In genomic region chr5:138425079-138425478, GRCh38 we compare ENCODE assay signal across 30 cellular contexts. TPM values are rescaled to one million over a fixed set of nuclear protein-coding genes. Genes with fewer than 3 reads are reported as not detected.
"Had no signal": no experiment of that assay in that cellular context is flagged by ENCODE, and none has a peak within 500 bp of the region (broad histone marks: within the 10 kb centered on the region; RNA-seq: fewer than 3 reads in every experiment).

No MANE protein-coding gene starts in this region.

- H3K4me1 Mint-ChIP-seq: central memory CD8-positive, alpha-beta T cell; immature natural killer cell; stimulated activated memory B cell treated with anti-CD40 and anti-IgM and Interleukin-4, amounts not matched to agents 10 μg/mL and 1 μg/mL and 100 μg/mL, for 72 hours had no signal

- H3K4me3 Mint-ChIP-seq: activated T-helper 1 cell treated with anti-CD3 and anti-CD28 coated beads, Interleukin-12 subunit alpha, Interleukin-12 subunit beta, Interleukin-2, Interleukin-4 antibody, amounts not matched to agents 30 ng/mL and 10 ng/mL and 1 ng/mL, durations not matched to agents 14 hours and 24 hours and 36 hours; central memory CD8-positive, alpha-beta T cell; dendritic cell treated with granulocyte-macrophage colony-stimulating factor and Interleukin-4, amounts not matched to agents 40 ng/mL and 50 ng/mL, for 4 days; immature natural killer cell; natural killer cell treated with Interleukin-12 subunit alpha and Interleukin-12 subunit beta and Interleukin-15 and Interleukin-18, amount 100 ng/mL, for 72 hours; stimulated activated memory B cell treated with anti-CD40 and anti-IgM and Interleukin-4, amounts not matched to agents 10 μg/mL and 1 μg/mL and 100 μg/mL, for 72 hours; T-helper 17 cell had no signal

- H3K4me3 ChIP-seq: breast epithelium, lower lobe of right lung, skin epidermis, stomach, thyroid gland, upper lobe of right lung had no signal

- DNase-seq: activated CD4-positive, alpha-beta T cell treated with anti-CD3 and anti-CD28 coated beads, Interleukin-2, amount 50 U/mL, for 1 hour; activated CD4-positive, CD25-positive, alpha-beta regulatory T cell treated with anti-CD3 and anti-CD28 coated beads, Interleukin-2, amount 50 U/mL, for 72 hours; activated gamma-delta T cell treated with Interleukin-2 at 50 U/mL for 16 hours; activated T-cell treated with anti-CD3 and anti-CD28 coated beads, Interleukin-2, amount 50 U/mL, for 1 hour; effector CD4-positive, alpha-beta T cell; glutamatergic neuron; hypothalamus; immature natural killer cell; kidney; lower lobe of right lung; mesendoderm; posterior cingulate gyrus; stimulated activated CD4-positive, alpha-beta T cell treated with anti-CD3 and anti-CD28 coated beads, Interleukin-12 subunit alpha, Interleukin-12 subunit beta, amount 100 ng/mL, for 4 hours; stimulated activated CD4-positive, alpha-beta T cell treated with anti-CD3 and anti-CD28 coated beads, Interleukin-4, amount 100 ng/mL, for 1 hour; stomach; T-helper 17 cell; T1000; thyroid gland; upper lobe of right lung had no signal

- H3K27ac Mint-ChIP-seq: dendritic cell treated with granulocyte-macrophage colony-stimulating factor and Interleukin-4, amounts not matched to agents 40 ng/mL and 50 ng/mL, for 4 days; natural killer cell treated with Interleukin-12 subunit alpha and Interleukin-12 subunit beta and Interleukin-15 and Interleukin-18, amount 100 ng/mL, for 72 hours; stimulated activated memory B cell treated with anti-CD40 and anti-IgM and Interleukin-4, amounts not matched to agents 10 μg/mL and 1 μg/mL and 100 μg/mL, for 72 hours; T-helper 17 cell had no signal

- H3K9me3 Mint-ChIP-seq: activated naive CD4-positive, alpha-beta T cell treated with anti-CD3 and anti-CD28 coated beads, Interleukin-2, amount 50 U/mL, for 72 hours; activated T-helper 1 cell treated with anti-CD3 and anti-CD28 coated beads, Interleukin-12 subunit alpha, Interleukin-12 subunit beta, Interleukin-2, Interleukin-4 antibody, amounts not matched to agents 30 ng/mL and 10 ng/mL and 1 ng/mL, durations not matched to agents 14 hours and 24 hours and 36 hours; central memory CD8-positive, alpha-beta T cell; dendritic cell treated with granulocyte-macrophage colony-stimulating factor and Interleukin-4, amounts not matched to agents 40 ng/mL and 50 ng/mL, for 4 days; immature natural killer cell; natural killer cell treated with Interleukin-12 subunit alpha and Interleukin-12 subunit beta and Interleukin-15 and Interleukin-18, amount 100 ng/mL, for 72 hours; stimulated activated memory B cell treated with anti-CD40 and anti-IgM and Interleukin-4, amounts not matched to agents 10 μg/mL and 1 μg/mL and 100 μg/mL, for 72 hours had no signal

- H3K27me3 Mint-ChIP-seq: central memory CD8-positive, alpha-beta T cell; dendritic cell treated with granulocyte-macrophage colony-stimulating factor and Interleukin-4, amounts not matched to agents 40 ng/mL and 50 ng/mL, for 4 days; natural killer cell treated with Interleukin-12 subunit alpha and Interleukin-12 subunit beta and Interleukin-15 and Interleukin-18, amount 100 ng/mL, for 72 hours; stimulated activated memory B cell treated with anti-CD40 and anti-IgM and Interleukin-4, amounts not matched to agents 10 μg/mL and 1 μg/mL and 100 μg/mL, for 72 hours; T-helper 17 cell had no signal

- ATAC-seq: activated naive CD4-positive, alpha-beta T cell treated with anti-CD3 and anti-CD28 coated beads, Interleukin-2, amount 50 U/mL, for 72 hours; lower lobe of right lung; natural killer cell treated with Interleukin-12 subunit alpha and Interleukin-12 subunit beta and Interleukin-15 and Interleukin-18, amount 100 ng/mL, for 72 hours; sciatic nerve; SK-N-SH treated with all-trans-retinoic acid at 6 μM for 48 hours; stimulated activated memory B cell treated with anti-CD40 and anti-IgM and Interleukin-4, amounts not matched to agents 10 μg/mL and 1 μg/mL and 100 μg/mL, for 72 hours; T-helper 17 cell; upper lobe of right lung had no signal

- H3K27me3 ChIP-seq: breast epithelium, stomach, thyroid gland, upper lobe of right lung had no signal

- H3K9me3 ChIP-seq: breast epithelium, lower lobe of right lung, stomach, thyroid gland, upper lobe of right lung had no signal

- H3K27ac ChIP-seq: breast epithelium, lower lobe of right lung, skin epidermis, stomach, thyroid gland, upper lobe of right lung had no signal

- H3K4me1 ChIP-seq: breast epithelium, lower lobe of right lung, stomach, thyroid gland, upper lobe of right lung had no signal

RNA-seq across cellular contexts. Expression of gene REEP2, which starts 13.8 kb away (rescaled TPM):
- total RNA-seq: mononuclear cell had no signal
